Comparison of ENCODE assay signal across 12 cellular contexts in genomic region chr13:40096357-40096911, GRCh38.
DNase-seq lines count a peak whose midpoint lies in the region; ATAC-seq and TF ChIP-seq lines count a peak whose summit lies in the region.
"Had no signal": no experiment of that assay in that cellular context is flagged by ENCODE, and none has a peak within 500 bp of the region (broad histone marks: within the 10 kb centered on the region; RNA-seq: fewer than 3 reads in every experiment).

No MANE protein-coding gene starts in this region.

- no peak for TF ChIP-seq CTCF in lung (IDR thresholded peaks at IDR 0.05; ENCODE audit: control extremely low read depth, extremely low read depth)
- TF ChIP-seq CTCF in CD14-positive monocyte (IDR thresholded peaks at IDR 0.05) = no peak

- peak; percentile 27 for DNase-seq in NCI-H345 treated with DMSO at 0.1 percent for 48 hours (lab: John Stamatoyannopoulos, UW; ENCODE audit: unreplicated experiment)
- peak; percentile 37 for DNase-seq in activated T-cell treated with anti-CD3 and anti-CD28 coated beads for 4 hours
- DNase-seq in lung (ENCODE audit: low spot score) = no peak
- no peak for DNase-seq in amniotic stem cell (lab: John Stamatoyannopoulos, UW)
- DNase-seq in erythroblast (lab: John Stamatoyannopoulos, UW) = no peak
- no peak for DNase-seq in CD14-positive monocyte (ENCODE audit: low spot score)
- DNase-seq: GM23248, NCI-H526 had no signal

- 79 to 80% methylated on average over 4 of the region's 4 CpGs for WGBS in lung, 2 donors

- H3K9me3 ChIP-seq in BLaER1 = peaks cover 14% of the 10 kb centered on the region
- H3K9me3 ChIP-seq in lung (ENCODE audit: control insufficient read depth in 2 of 2, insufficient read depth in 1 of 2, low read length in 1 of 2) = no peaks in the 10 kb centered on the region

- intact Hi-C loops in CD14-positive monocyte (cut with micrococcal nuclease) = no loop called here

- H3K27ac Mint-ChIP-seq in CD14-positive monocyte = no peak overlapping the region
- H3K27ac Mint-ChIP-seq: type B pancreatic cell had no signal

- H3K27me3 ChIP-seq in BLaER1 (no peaks in the 10 kb centered on the region), lung (ENCODE audit: control insufficient read depth, insufficient read depth) (no peaks in the 10 kb centered on the region)

- TF ChIP-seq POLR2A in erythroblast (IDR thresholded peaks at IDR 0.05; ENCODE audit: low read length) = no peak

- H3K27me3 Mint-ChIP-seq in CD14-positive monocyte (ENCODE audit: low read depth in 3 of 3) = peaks cover 0 to 2% (median 0%) of the 10 kb centered on the region in 3 donors

- H3K4me1 ChIP-seq in BLaER1 = 0 out of 2 replicates have a peak, but pooled peaks cover 6% of the 10 kb centered on the region
- H3K4me1 ChIP-seq in lung (ENCODE audit: control insufficient read depth in 2 of 2, insufficient read depth in 2 of 2, low read length in 2 of 2) = no peaks in the 10 kb centered on the region

- H3K9me3 Mint-ChIP-seq in CD14-positive monocyte = peaks cover 2 to 15% (median 8%) of the 10 kb centered on the region in 7 donors

- no peak overlapping the region for H3K4me3 Mint-ChIP-seq in CD14-positive monocyte
- H3K4me3 Mint-ChIP-seq: type B pancreatic cell had no signal

- H3K36me3 ChIP-seq in BLaER1 = no peaks in the 10 kb centered on the region
- H3K36me3 ChIP-seq in lung (ENCODE audit: control insufficient read depth in 2 of 2, insufficient read depth in 2 of 2, low read length in 2 of 2) = no peaks in the 10 kb centered on the region

- no peak overlapping the region for H3K27ac ChIP-seq in BLaER1
- H3K27ac ChIP-seq in lung (ENCODE audit: low read depth in 1 of 2, low read length in 1 of 2) = no peak overlapping the region
- H3K27ac ChIP-seq: GM23248, KMS-11 had no signal

- ATAC-seq in lung (ENCODE audit: insufficient read depth, low FRiP score) (peak; percentile 19), HG03045 (IDR thresholded peaks at IDR 0.05; ENCODE audit: unreplicated experiment) (no peak)

- H4K20me1 ChIP-seq in BLaER1 = no peaks in the 10 kb centered on the region

- no peaks in the 10 kb centered on the region for H3K36me3 Mint-ChIP-seq in CD14-positive monocyte
- H3K36me3 Mint-ChIP-seq: type B pancreatic cell had no signal

- no peak overlapping the region for H3K9ac ChIP-seq in BLaER1
- H3K9ac ChIP-seq: GM23248, KMS-11 had no signal

- peak overlapping the region; percentile 0; the same call in 1 of the 2 replicates for H3K4me2 ChIP-seq in BLaER1
- H3K4me2 ChIP-seq: KMS-11 had no signal

- no peaks in the 10 kb centered on the region for H3K4me1 Mint-ChIP-seq in CD14-positive monocyte

- H3K4me3 ChIP-seq in BLaER1 (no peak overlapping the region), lung (no peak overlapping the region)
- H3K4me3 ChIP-seq: GM23248 had no signal

Comparison
In these comparisons a context has a peak if more than half of its experiments do, and no peak if none do; other contexts are left out.
1. DNase-seq: peak in NCI-H345 treated with DMSO at 0.1 percent for 48 hours (single experiment) and activated T-cell treated with anti-CD3 and anti-CD28 coated beads for 4 hours (single experiment); none in lung (single experiment), amniotic stem cell (single experiment), erythroblast (0 of 2) and CD14-positive monocyte (single experiment).